8 cellular contexts compared by ENCODE assay signal in the genomic region with DNA sequence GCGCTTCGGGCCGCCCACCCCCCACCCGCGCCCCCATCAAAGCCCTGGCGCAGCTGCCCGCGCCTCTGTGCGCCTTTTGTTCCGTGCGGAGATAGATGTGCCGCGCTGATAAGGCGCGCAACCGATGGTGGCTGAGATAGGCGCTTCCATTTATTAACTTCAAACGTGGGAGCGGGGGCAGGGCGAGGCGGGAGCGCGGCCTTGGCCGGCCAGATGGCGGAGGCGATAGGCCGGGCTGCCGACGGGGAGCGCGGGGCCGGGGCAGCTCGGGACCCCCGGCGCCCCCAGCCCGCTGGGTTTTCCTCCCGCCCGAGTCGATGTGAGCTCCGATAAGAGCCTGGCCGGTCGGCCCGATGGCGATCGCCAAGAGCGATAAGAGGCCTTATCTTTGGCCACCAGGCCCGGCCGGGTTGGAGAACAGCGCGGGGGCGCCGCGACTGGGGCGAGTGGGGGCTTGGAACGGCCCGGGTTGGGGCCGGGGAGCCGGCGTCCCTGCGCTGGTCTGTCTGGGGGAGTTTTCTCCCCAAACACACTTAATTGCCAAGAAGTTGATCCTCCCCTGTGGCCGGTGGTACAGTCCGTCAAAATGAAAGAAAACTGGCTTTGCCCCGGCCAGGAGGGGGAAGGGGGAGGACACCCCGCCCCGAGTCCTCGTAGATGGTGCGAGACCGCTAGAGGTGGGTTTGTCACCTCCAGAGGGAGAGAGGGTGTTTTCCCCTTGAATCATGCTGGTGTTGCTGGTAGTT. TPM values are rescaled to one million over a fixed set of nuclear protein-coding genes. Genes with fewer than 3 reads are reported as not detected.
DNase-seq lines count a peak whose midpoint lies in the region; ATAC-seq and TF ChIP-seq lines count a peak whose summit lies in the region.

No MANE protein-coding gene starts in this region.

- H3K4me3 ChIP-seq in HUES64 (ENCODE audit: low read length) (peak overlapping the region; percentile 49), stomach (peak overlapping the region; percentile 61 to 78 (median 70))

- H3K9me3 Mint-ChIP-seq in activated CD4-positive, alpha-beta T cell treated with anti-CD3 and anti-CD28 coated beads, Interleukin-2, amount 10 ng/mL, durations not matched to agents 7 days and 5 days, result no peaks in the 10 kb centered on the region
- no peaks in the 10 kb centered on the region for H3K9me3 Mint-ChIP-seq in naive thymus-derived CD8-positive, alpha-beta T cell

- WGBS in HUES64, result 1% methylated on average over 65 of the region's 68 CpGs
- 0 to 3% (median 1%) methylated on average over 44 to 68 of the region's 68 CpGs for WGBS in stomach, 5 donors

- H3K36me3 ChIP-seq in HUES64 (ENCODE audit: insufficient read depth, low read length) (no peaks in the 10 kb centered on the region), stomach (no peaks in the 10 kb centered on the region)

- H3K4me1 Mint-ChIP-seq in activated CD4-positive, alpha-beta T cell treated with anti-CD3 and anti-CD28 coated beads, Interleukin-2, amount 10 ng/mL, durations not matched to agents 7 days and 5 days, result peaks cover 28% of the 10 kb centered on the region
- H3K4me1 Mint-ChIP-seq in naive thymus-derived CD8-positive, alpha-beta T cell, result peaks cover 22 to 47% (median 43%) of the 10 kb centered on the region in 4 donors

- peak overlapping the region; percentile 72 for H3K4me3 Mint-ChIP-seq in activated CD4-positive, alpha-beta T cell treated with anti-CD3 and anti-CD28 coated beads, Interleukin-2, amount 10 ng/mL, durations not matched to agents 7 days and 5 days
- peak overlapping the region; percentile 70 to 93 (median 83) for H3K4me3 Mint-ChIP-seq in naive thymus-derived CD8-positive, alpha-beta T cell

- H3K27me3 Mint-ChIP-seq in activated CD4-positive, alpha-beta T cell treated with anti-CD3 and anti-CD28 coated beads, Interleukin-2, amount 10 ng/mL, durations not matched to agents 7 days and 5 days, result peaks cover 5% of the 10 kb centered on the region
- H3K27me3 Mint-ChIP-seq in naive thymus-derived CD8-positive, alpha-beta T cell, result no peaks in the 10 kb centered on the region

- peaks cover 5% of the 10 kb centered on the region; the same call in 1 of the 2 replicates for H3K4me1 ChIP-seq in HUES64 (ENCODE audit: insufficient read depth, low read length)
- peaks cover 37 to 85% (median 64%) of the 10 kb centered on the region in 4 donors for H3K4me1 ChIP-seq in stomach

- H3K27me3 ChIP-seq in HUES64 (ENCODE audit: insufficient read depth, low read length), result peaks cover 61% of the 10 kb centered on the region
- H3K27me3 ChIP-seq in stomach, result peaks cover 0 to 55% (median 5%) of the 10 kb centered on the region in 3 donors

- no peak for TF ChIP-seq POLR2A in stomach (IDR thresholded peaks at IDR 0.05)

- TF ChIP-seq EP300 in stomach (IDR thresholded peaks at IDR 0.05), result no peak

- ATAC-seq in naive thymus-derived CD8-positive, alpha-beta T cell, result peak; percentile 13 to 20
- ATAC-seq in GM21526 (IDR thresholded peaks at IDR 0.05; ENCODE audit: low FRiP score, unreplicated experiment), result no peak

- H3K9me3 ChIP-seq in HUES64 (ENCODE audit: insufficient read depth, low read depth, low read length), result no peaks in the 10 kb centered on the region
- H3K9me3 ChIP-seq in stomach, result no peaks in the 10 kb centered on the region

- no peak for TF ChIP-seq CTCF in stomach (IDR thresholded peaks at IDR 0.05)

- no peak overlapping the region for H3K9ac ChIP-seq in HUES64 (ENCODE audit: low read depth, low read length)

- CTCF ChIA-PET in activated CD4-positive, alpha-beta T cell treated with anti-CD3 and anti-CD28 coated beads, Interleukin-2, amount 10 ng/mL, durations not matched to agents 7 days and 5 days (lab: Charles Lee), result interaction anchor here (1.0 to 1.6 kb wide), 5 partner anchors 18 to 337 kb away, joined by 3 to 5 read pairs (median 3); no protein-coding TSS in a partner anchor

- no peak overlapping the region for H3K27ac ChIP-seq in HUES64 (ENCODE audit: low read depth, low read length)
- peak overlapping the region; percentile 79 to 89 (median 85) for H3K27ac ChIP-seq in stomach

- intact Hi-C loops in stomach (cut with DNase I; ENCODE audit: low total_unique reads), result no loop called here

- POLR2A ChIA-PET in activated CD4-positive, alpha-beta T cell treated with anti-CD3 and anti-CD28 coated beads, Interleukin-2, amount 10 ng/mL, durations not matched to agents 7 days and 5 days (lab: Charles Lee), result no interaction called here
- POLR2A ChIA-PET in naive thymus-derived CD8-positive, alpha-beta T cell (lab: Charles Lee), result interaction anchor here (0.5 to 2.5 kb wide), 7 partner anchors 10 to 679 kb away, joined by 3 to 8 read pairs (median 4); a partner anchor contains a TSS

- H3K36me3 Mint-ChIP-seq in activated CD4-positive, alpha-beta T cell treated with anti-CD3 and anti-CD28 coated beads, Interleukin-2, amount 10 ng/mL, durations not matched to agents 7 days and 5 days (ENCODE audit: low read depth), result no peaks in the 10 kb centered on the region
- H3K36me3 Mint-ChIP-seq in naive thymus-derived CD8-positive, alpha-beta T cell, result no peaks in the 10 kb centered on the region

- DNase-seq in NCI-H2171 treated with DMSO at 0.1 percent for 48 hours (lab: John Stamatoyannopoulos, UW) (peak; percentile 65), NCI-H2171 (lab: John Stamatoyannopoulos, UW) (no peak), ecto neural progenitor cell (ENCODE audit: low spot score) (peak; percentile 76), stomach (peak; percentile 49)
- DNase-seq in activated CD4-positive, alpha-beta T cell treated with anti-CD3 and anti-CD28 coated beads, Interleukin-2, amount 10 ng/mL, durations not matched to agents 7 days and 5 days, result peak; percentile 63
- DNase-seq in naive thymus-derived CD8-positive, alpha-beta T cell, result peak in 9 of 10 donors; percentile 51 to 78 (median 57)

- H3K27ac Mint-ChIP-seq in activated CD4-positive, alpha-beta T cell treated with anti-CD3 and anti-CD28 coated beads, Interleukin-2, amount 10 ng/mL, durations not matched to agents 7 days and 5 days, result peak overlapping the region; percentile 83
- peak overlapping the region; percentile 69 to 97 (median 83) for H3K27ac Mint-ChIP-seq in naive thymus-derived CD8-positive, alpha-beta T cell

RNA-seq across cellular contexts. Expression of a gene that starts 2.7 kb away (rescaled TPM):
- polyA plus RNA-seq in HUES64 (2013, experiment 1 of 2), result 2.0 TPM
- polyA plus RNA-seq in HUES64 (2013, experiment 2 of 2), result 3.4 TPM
- 10 to 100 TPM; 12.7 to 13.8 TPM for total RNA-seq in activated CD4-positive, alpha-beta T cell treated with anti-CD3 and anti-CD28 coated beads, Interleukin-2, amount 10 ng/mL, durations not matched to agents 7 days and 5 days
- total RNA-seq in naive thymus-derived CD8-positive, alpha-beta T cell, result 10 to 100 TPM; 10.6 to 10.8 TPM
- polyA plus RNA-seq in naive thymus-derived CD8-positive, alpha-beta T cell, result under 1 TPM; 0.23 to 0.36 (median 0.28) TPM
- 10 to 100 TPM in 4 of 5 donors, 1 to 10 TPM in 1; 3.9 to 85.7 (median 20.5) TPM for total RNA-seq in stomach
- polyA plus RNA-seq in stomach, result 10 to 100 TPM in 1 of 3 donors, 1 to 10 TPM in 2; 4.1 to 10.6 (median 4.2) TPM
